ENCODE assay signal across 31 cellular contexts in genomic region chrX:136468391-136469103, GRCh38. TPM values are rescaled to one million over a fixed set of nuclear protein-coding genes. Genes with fewer than 3 reads are reported as not detected.
DNase-seq lines count a peak whose midpoint lies in the region; ATAC-seq and TF ChIP-seq lines count a peak whose summit lies in the region.
"Had no signal": no experiment of that assay in that cellular context is flagged by ENCODE, and none has a peak within 500 bp of the region (broad histone marks: within the 10 kb centered on the region; RNA-seq: fewer than 3 reads in every experiment).

No MANE protein-coding gene starts in this region.

- no peak overlapping the region for H3K9ac ChIP-seq in SK-N-SH

- no peak overlapping the region for H3K27ac Mint-ChIP-seq in glutamatergic neuron (ENCODE audit: unreplicated experiment)
- no peak overlapping the region for H3K27ac Mint-ChIP-seq in CD8-positive, alpha-beta T cell
- H3K27ac Mint-ChIP-seq: activated CD4-positive, alpha-beta T cell treated with anti-CD3 and anti-CD28 coated beads, Interleukin-2, amount 10 ng/mL, durations not matched to agents 24 days and 14 days; activated naive CD8-positive, alpha-beta T cell treated with anti-CD3 and anti-CD28 coated beads, Interleukin-2, amount 10 ng/mL, durations not matched to agents 7 days and 5 days; effector memory CD8-positive, alpha-beta T cell; type B pancreatic cell had no signal

- H3K4me2 ChIP-seq in SK-N-SH: no peak overlapping the region

- H3K4me1 ChIP-seq in stomach: no peaks in the 10 kb centered on the region
- no peaks in the 10 kb centered on the region for H3K4me1 ChIP-seq in CD8-positive, alpha-beta T cell (ENCODE audit: insufficient read depth, low read length)
- no peaks in the 10 kb centered on the region for H3K4me1 ChIP-seq in SK-N-SH (ENCODE audit: control insufficient read depth in 1 of 2, insufficient read depth in 2 of 2, low read depth in 1 of 2, low read length in 1 of 2)
- H3K4me1 ChIP-seq: ascending aorta, heart right ventricle, right atrium auricular region, spleen had no signal

- DNase-seq in NCI-H2171 treated with DMSO at 0.1 percent for 48 hours (lab: John Stamatoyannopoulos, UW): peak; percentile 28
- DNase-seq in NCI-H2171 (lab: John Stamatoyannopoulos, UW): no peak
- peak; percentile 1 for DNase-seq in NCI-H2029 treated with DMSO at 0.1 percent for 48 hours (lab: John Stamatoyannopoulos, UW)
- DNase-seq in SW480 (ENCODE audit: low spot score): peak; percentile 31
- DNase-seq in stomach: peak; percentile 31
- no peak for DNase-seq in glutamatergic neuron
- DNase-seq in CD8-positive, alpha-beta T cell: no peak
- DNase-seq in SK-N-SH: no peak
- DNase-seq: activated CD4-positive, alpha-beta T cell treated with anti-CD3 and anti-CD28 coated beads, Interleukin-2, amount 10 ng/mL, durations not matched to agents 24 days and 14 days; activated gamma-delta T cell; activated naive CD8-positive, alpha-beta T cell treated with anti-CD3 and anti-CD28 coated beads, Interleukin-2, amount 10 ng/mL, durations not matched to agents 7 days and 5 days; activated T-cell treated with anti-CD3 and anti-CD28 coated beads, Interleukin-2, amount 50 U/mL, for 1 hour; COR-L47; cortex of kidney; effector memory CD8-positive, alpha-beta T cell; foreskin fibroblast; heart right ventricle; Kasumi-1; SHP77; spleen; T1000 had no signal

- H3K4me1 Mint-ChIP-seq in glutamatergic neuron (ENCODE audit: low read depth, unreplicated experiment): no peaks in the 10 kb centered on the region
- H3K4me1 Mint-ChIP-seq in CD8-positive, alpha-beta T cell (ENCODE audit: low read depth): no peaks in the 10 kb centered on the region
- H3K4me1 Mint-ChIP-seq: activated naive CD8-positive, alpha-beta T cell treated with anti-CD3 and anti-CD28 coated beads, Interleukin-2, amount 10 ng/mL, durations not matched to agents 7 days and 5 days had no signal

- TF ChIP-seq CTCF in stomach (IDR thresholded peaks at IDR 0.05) (no peak), glutamatergic neuron (IDR thresholded peaks at IDR 0.05; ENCODE audit: partially characterized antibody, unreplicated experiment) (no peak), SK-N-SH (IDR thresholded peaks at IDR 0.05) (no peak)
- TF ChIP-seq CTCF in CD8-positive, alpha-beta T cell (IDR thresholded peaks at IDR 0.05): no peak

- WGBS in stomach, 5 donors: 81 to 100% (median 91%) methylated on average over 2 of the region's 2 CpGs
- 41% methylated on average over 2 of the region's 2 CpGs for WGBS in SK-N-SH (ENCODE audit: low lambda C conversion rate)

- H3K9me3 ChIP-seq in stomach: no peaks in the 10 kb centered on the region
- H3K9me3 ChIP-seq in CD8-positive, alpha-beta T cell (ENCODE audit: low read length): no peaks in the 10 kb centered on the region
- no peaks in the 10 kb centered on the region for H3K9me3 ChIP-seq in SK-N-SH
- H3K9me3 ChIP-seq: ascending aorta, heart right ventricle, right atrium auricular region, spleen had no signal

- H3K27me3 Mint-ChIP-seq in glutamatergic neuron (ENCODE audit: unreplicated experiment): no peaks in the 10 kb centered on the region
- no peaks in the 10 kb centered on the region for H3K27me3 Mint-ChIP-seq in CD8-positive, alpha-beta T cell (ENCODE audit: low read depth)
- H3K27me3 Mint-ChIP-seq: activated naive CD8-positive, alpha-beta T cell treated with anti-CD3 and anti-CD28 coated beads, Interleukin-2, amount 10 ng/mL, durations not matched to agents 7 days and 5 days; effector memory CD8-positive, alpha-beta T cell; type B pancreatic cell had no signal

- CTCF ChIA-PET in CD8-positive, alpha-beta T cell (lab: Charles Lee): no interaction called here
- CTCF ChIA-PET in SK-N-SH (lab: Yijun Ruan, JAX): no interaction called here

- POLR2A ChIA-PET in CD8-positive, alpha-beta T cell (lab: Charles Lee): no interaction called here
- POLR2A ChIA-PET in SK-N-SH (lab: Yijun Ruan, JAX): no interaction called here

- TF ChIP-seq POLR2A in stomach (IDR thresholded peaks at IDR 0.05): no peak

- H3K36me3 ChIP-seq in stomach: no peaks in the 10 kb centered on the region
- no peaks in the 10 kb centered on the region for H3K36me3 ChIP-seq in CD8-positive, alpha-beta T cell (ENCODE audit: insufficient read depth, low read length)
- no peaks in the 10 kb centered on the region for H3K36me3 ChIP-seq in SK-N-SH (replicated peaks in 1 of 2; ENCODE audit: control insufficient read depth in 1 of 2, insufficient read depth in 2 of 2, low read length in 1 of 2)
- H3K36me3 ChIP-seq: ascending aorta, heart right ventricle, right atrium auricular region, spleen had no signal

- no peaks in the 10 kb centered on the region for H3K36me3 Mint-ChIP-seq in glutamatergic neuron (ENCODE audit: unreplicated experiment)
- H3K36me3 Mint-ChIP-seq in CD8-positive, alpha-beta T cell: no peaks in the 10 kb centered on the region
- H3K36me3 Mint-ChIP-seq: activated naive CD8-positive, alpha-beta T cell treated with anti-CD3 and anti-CD28 coated beads, Interleukin-2, amount 10 ng/mL, durations not matched to agents 7 days and 5 days; type B pancreatic cell had no signal

- H3K27ac ChIP-seq in stomach (no peak overlapping the region), SK-N-SH (ENCODE audit: low read depth in 2 of 2, low read length in 1 of 2) (no peak overlapping the region)
- no peak overlapping the region for H3K27ac ChIP-seq in CD8-positive, alpha-beta T cell (ENCODE audit: low read depth, low read length)
- H3K27ac ChIP-seq: ascending aorta, heart right ventricle, right atrium auricular region, spleen had no signal

- TF ChIP-seq RAD21 in SK-N-SH (IDR thresholded peaks at IDR 0.05; ENCODE audit: low read length): no peak

- no peaks in the 10 kb centered on the region for H4K20me1 ChIP-seq in SK-N-SH (ENCODE audit: insufficient read depth)

- intact Hi-C loops in stomach (cut with DNase I; ENCODE audit: low total_unique reads): no loop called here
- intact Hi-C loops in CD8-positive, alpha-beta T cell (cut with DNase I, micrococcal nuclease): no loop called here

- peaks cover 0 to 3% (median 0%) of the 10 kb centered on the region in 3 donors for H3K27me3 ChIP-seq in stomach
- no peaks in the 10 kb centered on the region for H3K27me3 ChIP-seq in CD8-positive, alpha-beta T cell (ENCODE audit: insufficient read depth, low read length)
- no peaks in the 10 kb centered on the region; the same call in 1 of the 2 replicates for H3K27me3 ChIP-seq in SK-N-SH (ENCODE audit: insufficient read depth)
- H3K27me3 ChIP-seq: ascending aorta, right atrium auricular region, spleen had no signal

- TF ChIP-seq EP300 in stomach (IDR thresholded peaks at IDR 0.05): no peak
- TF ChIP-seq EP300 in SK-N-SH (IDR thresholded peaks at IDR 0.05; ENCODE audit: borderline replicate concordance in 1 of 2, low read depth in 1 of 2, low read length in 1 of 2): no peak

- H3K79me2 ChIP-seq in SK-N-SH (ENCODE audit: insufficient read depth): no peaks in the 10 kb centered on the region

- H2AFZ ChIP-seq in SK-N-SH (ENCODE audit: low read depth): no peak overlapping the region

- H3K4me3 ChIP-seq in stomach (no peak overlapping the region), SK-N-SH (ENCODE audit: low read depth in 2 of 2, low read length in 1 of 2) (no peak overlapping the region)
- no peak overlapping the region for H3K4me3 ChIP-seq in CD8-positive, alpha-beta T cell (ENCODE audit: low read depth, low read length)
- H3K4me3 ChIP-seq: ascending aorta, heart right ventricle, right atrium auricular region, spleen had no signal

- no peaks in the 10 kb centered on the region for H3F3A ChIP-seq in SK-N-SH (replicated peaks; ENCODE audit: insufficient read depth)

- no peaks in the 10 kb centered on the region for H3K9me3 Mint-ChIP-seq in glutamatergic neuron (ENCODE audit: unreplicated experiment)
- H3K9me3 Mint-ChIP-seq in CD8-positive, alpha-beta T cell: no peaks in the 10 kb centered on the region
- H3K9me3 Mint-ChIP-seq: activated naive CD8-positive, alpha-beta T cell treated with anti-CD3 and anti-CD28 coated beads, Interleukin-2, amount 10 ng/mL, durations not matched to agents 7 days and 5 days; effector memory CD8-positive, alpha-beta T cell; type B pancreatic cell had no signal

- H3K4me3 Mint-ChIP-seq in glutamatergic neuron (ENCODE audit: unreplicated experiment): no peak overlapping the region
- no peak overlapping the region for H3K4me3 Mint-ChIP-seq in CD8-positive, alpha-beta T cell
- H3K4me3 Mint-ChIP-seq: activated CD4-positive, alpha-beta T cell treated with anti-CD3 and anti-CD28 coated beads, Interleukin-2, amount 10 ng/mL, durations not matched to agents 24 days and 14 days; activated naive CD8-positive, alpha-beta T cell treated with anti-CD3 and anti-CD28 coated beads, Interleukin-2, amount 10 ng/mL, durations not matched to agents 7 days and 5 days; effector memory CD8-positive, alpha-beta T cell; type B pancreatic cell had no signal

- no peak for ATAC-seq in CD8-positive, alpha-beta T cell
- ATAC-seq: effector memory CD8-positive, alpha-beta T cell; heart right ventricle; HepG2 had no signal

- no peaks in the 10 kb centered on the region for H3K9me2 ChIP-seq in SK-N-SH

TF ChIP-seq in SK-N-SH, 30 proteins besides CTCF, POLR2A, EP300 and RAD21 (continues in another document):
- TF ChIP-seq ELF1 (IDR thresholded peaks at IDR 0.05): no peak
- no peak for TF ChIP-seq GABPA (IDR thresholded peaks at IDR 0.05; ENCODE audit: low read depth)
- no peak for TF ChIP-seq RCOR1 (IDR thresholded peaks at IDR 0.05; ENCODE audit: low read length)
- no peak for TF ChIP-seq TEAD4 (IDR thresholded peaks at IDR 0.05; ENCODE audit: borderline replicate concordance, insufficient read depth)
- TF ChIP-seq SMC3 (IDR thresholded peaks at IDR 0.05; ENCODE audit: low read depth, low read length): no peak
- no peak for TF ChIP-seq POLR2AphosphoS5 (IDR thresholded peaks at IDR 0.05; ENCODE audit: low read depth, low read length)
- no peak for TF ChIP-seq YY1 (IDR thresholded peaks at IDR 0.05; ENCODE audit: low read depth)
- no peak for TF ChIP-seq EZH2phosphoT487 (IDR thresholded peaks at IDR 0.05; ENCODE audit: borderline replicate concordance, low read depth)
- no peak for TF ChIP-seq RXRA (IDR thresholded peaks at IDR 0.05; ENCODE audit: borderline replicate concordance, low read depth)
- no peak for TF ChIP-seq NFIC (IDR thresholded peaks at IDR 0.05; ENCODE audit: borderline replicate concordance)
- TF ChIP-seq MXI1 (IDR thresholded peaks at IDR 0.05; ENCODE audit: low read depth, low read length): no peak

RNA-seq across cellular contexts. Expression of gene BRS3, which starts 19.2 kb away (rescaled TPM):
- total RNA-seq in stomach (not detected), glutamatergic neuron (ENCODE audit: unreplicated experiment) (not detected)
- polyA plus RNA-seq in stomach (not detected), SK-N-SH (2012; rRNA removed) (not detected in 2 replicates)
- not detected for total RNA-seq in CD8-positive, alpha-beta T cell
- polyA plus RNA-seq in SK-N-SH (2012; cell fraction: cytosol; rRNA removed): not detected in 2 replicates
- polyA plus RNA-seq in SK-N-SH (2012; cell fraction: nucleus; rRNA removed): not detected in 2 replicates
- total RNA-seq: activated CD4-positive, alpha-beta T cell treated with anti-CD3 and anti-CD28 coated beads, Interleukin-2, amount 10 ng/mL, durations not matched to agents 24 days and 14 days; activated CD8-positive, alpha-beta memory T cell treated with anti-CD3 and anti-CD28 coated beads for 36 hours; activated naive CD8-positive, alpha-beta T cell treated with anti-CD3 and anti-CD28 coated beads, Interleukin-2, amount 10 ng/mL, durations not matched to agents 7 days and 5 days; ascending aorta; cardiac septum; Daoy; heart right ventricle; HepG2; right atrium auricular region; spleen; subcutaneous adipose tissue had no signal
- polyA plus RNA-seq: BJ, esophagus, heart right ventricle, HepG2, spleen had no signal

RNA-seq across cellular contexts. Expression of gene HTATSF1, which starts 28.8 kb away (rescaled TPM):
- total RNA-seq in stomach (10 to 100 TPM; 18.3 to 77.0 (median 54.8) TPM), glutamatergic neuron (ENCODE audit: unreplicated experiment) (52.1 TPM)
- polyA plus RNA-seq in stomach (10 to 100 TPM; 20.3 to 36.8 (median 35.3) TPM), SK-N-SH (2012; rRNA removed) (1.3 and 2.7 TPM in 2 replicates)
- total RNA-seq in CD8-positive, alpha-beta T cell: 10 to 100 TPM; 28.5 to 29.5 TPM
- polyA plus RNA-seq in SK-N-SH (2012; cell fraction: cytosol; rRNA removed): 6.1 and 9.6 TPM in 2 replicates
- polyA plus RNA-seq in SK-N-SH (2012; cell fraction: nucleus; rRNA removed): 2.2 and 2.3 TPM in 2 replicates

Comparison
In these comparisons a context has a peak if more than half of its experiments do, and no peak if none do; other contexts are left out.
1. DNase-seq: peak in NCI-H2171 treated with DMSO at 0.1 percent for 48 hours (single experiment), NCI-H2029 treated with DMSO at 0.1 percent for 48 hours (single experiment), SW480 (single experiment) and stomach (single experiment); none in NCI-H2171 (single experiment), glutamatergic neuron (single experiment), CD8-positive, alpha-beta T cell (0 of 7) and SK-N-SH (single experiment).